12 cellular contexts compared by ENCODE assay signal in the genomic region with DNA sequence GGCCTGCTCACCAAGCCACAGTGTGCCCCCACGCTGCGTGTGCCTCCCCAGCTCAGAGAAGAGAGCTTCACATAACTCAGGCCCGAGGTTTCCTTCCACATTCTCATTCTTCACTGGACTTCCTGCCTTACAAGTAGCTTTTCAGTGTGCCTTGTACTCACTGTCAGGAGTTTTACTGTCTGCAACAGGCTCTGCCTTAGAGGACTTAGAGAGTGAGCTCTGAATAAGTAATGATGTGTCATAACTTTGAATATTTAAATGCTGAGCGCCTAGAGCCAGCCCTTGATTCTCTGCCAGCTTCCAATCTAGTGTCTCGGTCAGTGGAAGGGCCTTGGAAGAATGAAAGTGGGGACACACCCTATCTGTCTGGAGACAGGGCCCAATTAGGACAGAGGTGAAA. TPM values are rescaled to one million over a fixed set of nuclear protein-coding genes. Genes with fewer than 3 reads are reported as not detected.
DNase-seq lines count a peak whose midpoint lies in the region; ATAC-seq, FAIRE-seq and TF ChIP-seq lines count a peak whose summit lies in the region.
"Had no signal": no experiment of that assay in that cellular context is flagged by ENCODE, and none has a peak within 500 bp of the region (broad histone marks: within the 10 kb centered on the region; RNA-seq: fewer than 3 reads in every experiment).

No MANE protein-coding gene starts in this region.

- H3K4me2 ChIP-seq in keratinocyte (ENCODE audit: control insufficient read depth, extremely low read depth, insufficient read depth, low read depth, low read length), result peak overlapping the region; percentile 28

- 80% methylated on average over 5 of the region's 5 CpGs for WGBS in body of pancreas, 2 donors

- H3K4me1 ChIP-seq in body of pancreas, result no peaks in the 10 kb centered on the region
- peaks cover 25% of the 10 kb centered on the region for H3K4me1 ChIP-seq in keratinocyte (ENCODE audit: control insufficient read depth, extremely low read depth, insufficient read depth, low read length)
- H3K4me1 ChIP-seq in stomach smooth muscle (ENCODE audit: control insufficient read depth, insufficient read depth, low read length), result peaks cover 25% of the 10 kb centered on the region

- H3K9me1 ChIP-seq in keratinocyte (ENCODE audit: control insufficient read depth, extremely low read depth, insufficient read depth, low read length), result peaks cover 4% of the 10 kb centered on the region

- H4K20me1 ChIP-seq in keratinocyte (ENCODE audit: control insufficient read depth, extremely low read depth, insufficient read depth, low read length), result no peaks in the 10 kb centered on the region

- no peak overlapping the region for H3K4me3 Mint-ChIP-seq in T-helper 17 cell
- H3K4me3 Mint-ChIP-seq: memory B cell; stimulated activated naive B cell treated with anti-CD40 and anti-IgM and Interleukin-4, amounts not matched to agents 10 μg/mL and 1 μg/mL and 100 μg/mL, for 72 hours had no signal

- H3K9me3 ChIP-seq in body of pancreas (no peaks in the 10 kb centered on the region), keratinocyte (ENCODE audit: control insufficient read depth, low read depth, low read length) (no peaks in the 10 kb centered on the region), stomach smooth muscle (ENCODE audit: control insufficient read depth in 2 of 2, low read length in 2 of 2) (no peaks in the 10 kb centered on the region), T-helper 17 cell (ENCODE audit: control insufficient read depth, low read length, poor library complexity, severe bottlenecking) (no peaks in the 10 kb centered on the region)

- H2AFZ ChIP-seq in keratinocyte (ENCODE audit: control insufficient read depth, low read length), result peak overlapping the region; percentile 19

- H3K4me1 Mint-ChIP-seq in T-helper 17 cell, result no peaks in the 10 kb centered on the region
- H3K4me1 Mint-ChIP-seq: memory B cell; stimulated activated naive B cell treated with anti-CD40 and anti-IgM and Interleukin-4, amounts not matched to agents 10 μg/mL and 1 μg/mL and 100 μg/mL, for 72 hours had no signal

- H3K27me3 Mint-ChIP-seq in T-helper 17 cell, result peaks cover 32% of the 10 kb centered on the region

- peak; percentile 42 for ATAC-seq in body of pancreas
- ATAC-seq in T-helper 17 cell, result no peak
- no peak for ATAC-seq in HG03432 (IDR thresholded peaks at IDR 0.05; ENCODE audit: unreplicated experiment)
- ATAC-seq: GM12878; stimulated activated naive B cell treated with anti-CD40 and anti-IgM and Interleukin-4, amounts not matched to agents 10 μg/mL and 1 μg/mL and 100 μg/mL, for 72 hours had no signal

- H3K79me2 ChIP-seq in keratinocyte (ENCODE audit: control insufficient read depth, insufficient read depth, low read length), result peaks cover 16% of the 10 kb centered on the region

- intact Hi-C loops in body of pancreas (cut with DNase I), result no loop called here

- H3K27me3 ChIP-seq in body of pancreas, result no peaks in the 10 kb centered on the region
- H3K27me3 ChIP-seq in keratinocyte (ENCODE audit: control insufficient read depth, extremely low read depth, insufficient read depth, low read length), result no peaks in the 10 kb centered on the region
- H3K27me3 ChIP-seq in stomach smooth muscle (ENCODE audit: control insufficient read depth in 1 of 2, insufficient read depth in 2 of 2, low read length in 2 of 2), result no peaks in the 10 kb centered on the region

- peak; percentile 98 for FAIRE-seq in keratinocyte (lab: Jason Lieb, UNC)
- FAIRE-seq: GM12878 had no signal

- dilution Hi-C loops in keratinocyte (cut with MboI; ENCODE audit: extremely low pct_ligation_motif_present, low sequenced_read_pairs), result no loop called here

- TF ChIP-seq CTCF in body of pancreas (IDR thresholded peaks at IDR 0.05) (no peak), keratinocyte (optimal IDR thresholded peaks at IDR 0.05 in 1 of 3, IDR thresholded peaks at IDR 0.05 in 1 of 3, conservative IDR thresholded peaks at IDR 0.05 in 1 of 3; ENCODE audit: extremely low read depth in 1 of 3, insufficient read depth in 2 of 3, low read length in 3 of 3) (no peak)

- peak overlapping the region in 2 of 4 donors; percentile 12 to 14 for H3K27ac ChIP-seq in body of pancreas
- H3K27ac ChIP-seq in keratinocyte (ENCODE audit: control insufficient read depth, insufficient read depth, low read length), result peak overlapping the region; percentile 62
- peak overlapping the region; percentile 71 for H3K27ac ChIP-seq in stomach smooth muscle (ENCODE audit: low read length)

- H3K36me3 Mint-ChIP-seq in T-helper 17 cell (ENCODE audit: low read depth), result peaks cover 8% of the 10 kb centered on the region
- H3K36me3 Mint-ChIP-seq: memory B cell; stimulated activated naive B cell treated with anti-CD40 and anti-IgM and Interleukin-4, amounts not matched to agents 10 μg/mL and 1 μg/mL and 100 μg/mL, for 72 hours had no signal

- DNase-seq in H4 (ENCODE audit: low spot score) (peak; percentile 46), body of pancreas (peak in 1 of 4 donors; percentile 42), keratinocyte (ENCODE audit: low read depth, low spot score) (peak; percentile 65), T-helper 17 cell (no peak), islet precursor cell (no peak), NCI-H1417 (lab: John Stamatoyannopoulos, UW) (no peak)
- DNase-seq: NCI-H748 treated with DMSO at 0.1 percent for 48 hours; stimulated activated naive B cell treated with anti-CD40 and anti-IgM and Interleukin-4, amounts not matched to agents 10 μg/mL and 1 μg/mL and 100 μg/mL, for 72 hours had no signal

- no peak overlapping the region for H3K27ac Mint-ChIP-seq in T-helper 17 cell
- H3K27ac Mint-ChIP-seq: memory B cell; stimulated activated naive B cell treated with anti-CD40 and anti-IgM and Interleukin-4, amounts not matched to agents 10 μg/mL and 1 μg/mL and 100 μg/mL, for 72 hours had no signal

- H3K4me3 ChIP-seq in body of pancreas (no peak overlapping the region), keratinocyte (ENCODE audit: control insufficient read depth in 2 of 3, extremely low read depth in 1 of 3, insufficient read depth in 2 of 3, low read depth in 1 of 3, low read length in 3 of 3) (no peak overlapping the region), stomach smooth muscle (ENCODE audit: low read length in 2 of 2) (peak overlapping the region in 1 of 2 donors; percentile 35)
- H3K4me3 ChIP-seq: GM12878 had no signal

- no peak for TF ChIP-seq POLR2A in body of pancreas (IDR thresholded peaks at IDR 0.05)

- H3K9ac ChIP-seq in keratinocyte (ENCODE audit: control insufficient read depth, extremely low read depth, insufficient read depth, low read length) (peak overlapping the region; percentile 46), stomach smooth muscle (ENCODE audit: low read length in 2 of 2) (peak overlapping the region; percentile 5 to 14)

- no peaks in the 10 kb centered on the region for H3K36me3 ChIP-seq in body of pancreas (replicated peaks in 1 of 2; ENCODE audit: insufficient read depth in 1 of 2, low read depth in 2 of 2)
- H3K36me3 ChIP-seq in keratinocyte (ENCODE audit: control insufficient read depth in 2 of 2, extremely low read depth in 1 of 2, insufficient read depth in 2 of 2, low read length in 2 of 2), result peaks cover 16 to 33% of the 10 kb centered on the region in 2 experiments
- peaks cover 10 to 15% of the 10 kb centered on the region in 2 donors for H3K36me3 ChIP-seq in stomach smooth muscle (ENCODE audit: control insufficient read depth in 2 of 2, insufficient read depth in 2 of 2, low read length in 2 of 2)

RNA-seq across cellular contexts. Expression of a gene that starts 41.8 kb away (rescaled TPM):
- total RNA-seq in H4 (2014; rRNA removed; shearing (Covaris generic)), result 189 and 223 TPM in 2 replicates
- total RNA-seq in body of pancreas (10 to 100 TPM; 73.5 to 88.7 TPM), T-helper 17 cell (10 to 100 TPM in 1 of 2 donors, 1 to 10 TPM in 1; 3.1 to 61.3 TPM)
- polyA plus RNA-seq in keratinocyte, result 136 to 145 TPM (median 136 TPM) in 3 replicates
- 12.3 TPM for polyA plus RNA-seq in keratinocyte (2011; ENCODE audit: low read depth)
- polyA plus RNA-seq in keratinocyte (2011; cell fraction: cytosol; rRNA removed), result 85.2 and 104 TPM in 2 replicates
- 199 and 267 TPM in 2 replicates for polyA plus RNA-seq in keratinocyte (2011; cell fraction: nucleus; rRNA removed)
- polyA plus RNA-seq in keratinocyte (2012; ENCODE audit: low replicate concordance), result 40.3 and 177 TPM in 2 replicates
- polyA minus RNA-seq in keratinocyte, result 221 to 368 TPM (median 229 TPM) in 3 replicates
- 124 TPM for polyA minus RNA-seq in keratinocyte (2011; cell fraction: cytosol; rRNA and poly(A)+ RNA removed)
- polyA minus RNA-seq in keratinocyte (2011; cell fraction: nucleus; rRNA and poly(A)+ RNA removed), result 284 and 412 TPM in 2 replicates

Comparison
In these comparisons a context has a peak if more than half of its experiments do, and no peak if none do; other contexts are left out.
1. DNase-seq: peak in H4 (single experiment) and keratinocyte (single experiment); none in T-helper 17 cell (0 of 3), islet precursor cell (single experiment) and NCI-H1417 (0 of 3).